ENCODE assay signal across 23 cellular contexts in genomic region chr1:23589506-23589872, GRCh38. TPM values are rescaled to one million over a fixed set of nuclear protein-coding genes. Genes with fewer than 3 reads are reported as not detected.
A peak's percentile ranks its signal among the peaks of the same experiment; 100 is the strongest.
DNase-seq lines count a peak whose midpoint lies in the region; ATAC-seq, FAIRE-seq and TF ChIP-seq lines count a peak whose summit lies in the region.
"Had no signal": no experiment of that assay in that cellular context is flagged by ENCODE, and none has a peak within 500 bp of the region (broad histone marks: within the 10 kb centered on the region; RNA-seq: fewer than 3 reads in every experiment).

No MANE protein-coding gene starts in this region.

- H3K36me3 Mint-ChIP-seq in activated B cell treated with CpG ODN at 0.5 μM for 24 hours (ENCODE audit: low read depth) (no peaks in the 10 kb centered on the region), osteocyte (ENCODE audit: unreplicated experiment) (no peaks in the 10 kb centered on the region)
- H3K36me3 Mint-ChIP-seq: activated CD4-positive, alpha-beta memory T cell treated with anti-CD3 and anti-CD28 coated beads for 36 hours had no signal

- DNase-seq in A549 (ENCODE audit: low read depth in 1 of 2, low spot score in 1 of 2) (no peak), GM12891 (ENCODE audit: insufficient read length, low spot score) (no peak), activated B cell treated with CpG ODN at 0.5 μM for 24 hours (no peak), mesendoderm (no peak), islet precursor cell (no peak), osteocyte (ENCODE audit: extremely low spot score, unreplicated experiment) (no peak), NCI-H1694 (lab: John Stamatoyannopoulos, UW) (no peak)
- DNase-seq in activated naive CD4-positive, alpha-beta T cell treated with Interleukin-2 at 50 U/mL for 16 hours, result no peak
- DNase-seq: activated CD4-positive, alpha-beta memory T cell treated with anti-CD3 and anti-CD28 coated beads for 36 hours; activated T-cell treated with anti-CD3 and anti-CD28 coated beads, Interleukin-2, amount 50 U/mL, for 48 hours; DND-41; effector CD4-positive, alpha-beta T cell; glutamatergic neuron; H9; MG63; NCI-H226; RPMI8226; SW 1271; transverse colon had no signal

- H3K4me3 ChIP-seq in A549 (no peak overlapping the region), mesendoderm (ENCODE audit: low read length) (no peak overlapping the region)
- H3K4me3 ChIP-seq: lung, MG63, transverse colon had no signal

- H3K36me3 ChIP-seq in mesendoderm (ENCODE audit: control insufficient read depth, insufficient read depth, low read length), result no peaks in the 10 kb centered on the region
- H3K36me3 ChIP-seq: MG63, transverse colon had no signal

- CTCF ChIA-PET in A549 (lab: Yijun Ruan, JAX), result interaction anchor here (0.7 to 12.8 kb wide), 5 partner anchors 30 to 48 kb away, joined by 3 to 143 read pairs (median 4); partner anchors contain the start of gene ID3
- CTCF ChIA-PET in activated B cell treated with CpG ODN at 0.5 μM for 24 hours (lab: Charles Lee), result interaction anchor here (3.4 to 5.7 kb wide), 2 partner anchors 44 to 48 kb away, joined by 21 to 46 read pairs; no protein-coding TSS in a partner anchor

- no peak overlapping the region for H2AK5ac ChIP-seq in mesendoderm (ENCODE audit: low read length)

- H4K8ac ChIP-seq in mesendoderm (ENCODE audit: low read depth, low read length), result no peak overlapping the region

- H4K5ac ChIP-seq in mesendoderm (ENCODE audit: low read length), result no peak overlapping the region

- no peak for TF ChIP-seq RAD21 in A549 (conservative IDR thresholded peaks at IDR 0.05 in 1 of 2, IDR thresholded peaks at IDR 0.05 in 1 of 2)

- H3K27ac ChIP-seq in A549, result peak overlapping the region; percentile 96 to 100
- no peak overlapping the region for H3K27ac ChIP-seq in mesendoderm (ENCODE audit: low read depth, low read length)
- H3K27ac ChIP-seq: transverse colon had no signal

- H3K4me3 Mint-ChIP-seq in activated B cell treated with CpG ODN at 0.5 μM for 24 hours (peak overlapping the region; percentile 59), osteocyte (ENCODE audit: unreplicated experiment) (no peak overlapping the region)
- H3K4me3 Mint-ChIP-seq: activated CD4-positive, alpha-beta memory T cell treated with anti-CD3 and anti-CD28 coated beads for 36 hours; central memory CD8-positive, alpha-beta T cell; H9; neural crest cell had no signal

- H2BK120ac ChIP-seq in mesendoderm (ENCODE audit: low read depth, low read length), result no peak overlapping the region

- H3K4ac ChIP-seq in mesendoderm (ENCODE audit: low read depth, low read length), result peak overlapping the region; percentile 28

- H3K23ac ChIP-seq in mesendoderm (ENCODE audit: low read length), result no peak overlapping the region

- TF ChIP-seq POLR2A in A549 (IDR thresholded peaks at IDR 0.05; ENCODE audit: low read length) (no peak), GM12891 (IDR thresholded peaks at IDR 0.05; ENCODE audit: low read depth, low read length) (no peak)

- H3K27me3 ChIP-seq in mesendoderm (ENCODE audit: insufficient read depth, low read length, poor library complexity), result no peaks in the 10 kb centered on the region
- H3K27me3 ChIP-seq: MG63, transverse colon had no signal

- TF ChIP-seq CTCF in A549 (IDR thresholded peaks at IDR 0.05), result no peak
- no peak for TF ChIP-seq CTCF in activated B cell treated with CpG ODN at 0.5 μM for 24 hours (IDR thresholded peaks at IDR 0.05)
- TF ChIP-seq CTCF in osteocyte (IDR thresholded peaks at IDR 0.05), result no peak

- no peak for TF ChIP-seq EP300 in A549 (IDR thresholded peaks at IDR 0.05)

- H2BK5ac ChIP-seq in mesendoderm (ENCODE audit: low read length), result no peak overlapping the region

- no peaks in the 10 kb centered on the region for H3K79me1 ChIP-seq in mesendoderm (ENCODE audit: low read length)

- WGBS in A549 (ENCODE audit: missing lambda C conversion rate), result 92% methylated on average over 5 of the region's 5 CpGs
- no CpG with 5 or more reads among the region's 5 CpGs for WGBS in mesendoderm (ENCODE audit: extremely low coverage, insufficient coverage, low lambda C conversion rate)

- POLR2A ChIA-PET in A549 (lab: Yijun Ruan, JAX) (interaction anchor here (4.7 kb wide), 1 partner anchor 35 kb away, joined by 31 read pairs; no protein-coding TSS in a partner anchor), activated B cell treated with CpG ODN at 0.5 μM for 24 hours (lab: Charles Lee) (interaction anchor here (0.6 to 20.5 kb wide), 6 partner anchors 23 to 1144 kb away, joined by 4 to 1151 read pairs (median 46); partner anchors contain the start of gene ID3)

- H3K27me3 Mint-ChIP-seq in activated B cell treated with CpG ODN at 0.5 μM for 24 hours (no peaks in the 10 kb centered on the region), osteocyte (ENCODE audit: unreplicated experiment) (no peaks in the 10 kb centered on the region)
- H3K27me3 Mint-ChIP-seq: activated CD4-positive, alpha-beta memory T cell treated with anti-CD3 and anti-CD28 coated beads for 36 hours; central memory CD8-positive, alpha-beta T cell had no signal

- FAIRE-seq in A549 (lab: Jason Lieb, UNC), result no peak
- FAIRE-seq in GM12891 (lab: Jason Lieb, UNC), result peak; percentile 82
- FAIRE-seq: HepG2 had no signal

- no peaks in the 10 kb centered on the region for H3K9me3 ChIP-seq in A549
- H3K9me3 ChIP-seq: MG63, transverse colon had no signal

- no peak overlapping the region for H3K18ac ChIP-seq in mesendoderm (ENCODE audit: low read length)

- H3K4me2 ChIP-seq in A549 (no peak overlapping the region), mesendoderm (ENCODE audit: low read length) (no peak overlapping the region)

- no peak overlapping the region for H3K56ac ChIP-seq in mesendoderm (ENCODE audit: low read length)

- H2BK15ac ChIP-seq in mesendoderm (replicated peaks; ENCODE audit: low read depth), result no peak overlapping the region

- ATAC-seq in A549 (no peak), activated B cell treated with CpG ODN at 0.5 μM for 24 hours (ENCODE audit: low read depth) (no peak)
- ATAC-seq: HepG2 had no signal

- H3K9me3 Mint-ChIP-seq in activated B cell treated with CpG ODN at 0.5 μM for 24 hours, result no peaks in the 10 kb centered on the region
- no peaks in the 10 kb centered on the region for H3K9me3 Mint-ChIP-seq in osteocyte (ENCODE audit: unreplicated experiment)
- H3K9me3 Mint-ChIP-seq: activated CD4-positive, alpha-beta memory T cell treated with anti-CD3 and anti-CD28 coated beads for 36 hours; central memory CD8-positive, alpha-beta T cell; H9; neural crest cell had no signal

- intact Hi-C loops in activated B cell treated with CpG ODN at 0.5 μM for 24 hours (cut with micrococcal nuclease), result no loop called here

- H3K4me1 ChIP-seq in A549, result peaks cover 97% of the 10 kb centered on the region
- H3K4me1 ChIP-seq in mesendoderm (ENCODE audit: control insufficient read depth, low read depth, low read length), result peaks cover 7% of the 10 kb centered on the region
- H3K4me1 ChIP-seq: transverse colon had no signal

- H3K27ac Mint-ChIP-seq in activated B cell treated with CpG ODN at 0.5 μM for 24 hours, result peak overlapping the region; percentile 89
- H3K27ac Mint-ChIP-seq in osteocyte (ENCODE audit: unreplicated experiment), result no peak overlapping the region
- H3K27ac Mint-ChIP-seq: activated CD4-positive, alpha-beta memory T cell treated with anti-CD3 and anti-CD28 coated beads for 36 hours had no signal

- H3K9ac ChIP-seq in mesendoderm (ENCODE audit: low read length), result no peak overlapping the region

- H3K79me2 ChIP-seq in mesendoderm (ENCODE audit: control insufficient read depth, insufficient read depth, low read length), result no peaks in the 10 kb centered on the region

- peaks cover 68% of the 10 kb centered on the region for H3K4me1 Mint-ChIP-seq in activated B cell treated with CpG ODN at 0.5 μM for 24 hours
- peaks cover 19% of the 10 kb centered on the region for H3K4me1 Mint-ChIP-seq in osteocyte (ENCODE audit: unreplicated experiment)

TF ChIP-seq in A549, 52 proteins besides CTCF, POLR2A, EP300 and RAD21 (continues in another document):
- no peak for TF ChIP-seq ZNF302 (CRISPR knock-in tag; IDR thresholded peaks at IDR 0.05)
- no peak for TF ChIP-seq CHD4 (IDR thresholded peaks at IDR 0.05; ENCODE audit: borderline replicate concordance)

TF ChIP-seq in GM12891, 5 proteins besides CTCF, POLR2A, EP300 and RAD21:
- TF ChIP-seq TAF1 (IDR thresholded peaks at IDR 0.05; ENCODE audit: low read depth, low read length) (no peak), SPI1 (IDR thresholded peaks at IDR 0.05; ENCODE audit: low read depth, low read length) (no peak), POLR2AphosphoS5 (IDR thresholded peaks at IDR 0.05; ENCODE audit: low read depth, low read length) (no peak), PAX5 (IDR thresholded peaks at IDR 0.05; ENCODE audit: insufficient read depth, low read length, severe bottlenecking) (peak; percentile 72)

RNA-seq across cellular contexts. Expression of gene ID3, which starts 30.2 kb away (rescaled TPM):
- polyA plus RNA-seq in A549 (2011; rRNA removed) (171 and 193 TPM in 2 replicates), A549 (2017; fragmentation: RNase III; extraction: RNeasy Plus Mini Kit Qiagen cat#74134 plus additional on column Dnase treatment) (209 to 336 TPM (median 288 TPM) in 3 replicates)
- 847 and 922 TPM in 2 replicates for polyA plus RNA-seq in A549 (2012; cell fraction: cytosol; rRNA removed)
- 1,068 and 1,236 TPM in 2 replicates for polyA plus RNA-seq in A549 (2012; cell fraction: nucleus; rRNA removed)
- polyA minus RNA-seq in A549 (2011; rRNA and poly(A)+ RNA removed), result 142 and 176 TPM in 2 replicates
- polyA plus RNA-seq in GM12891 (2012; ENCODE audit: low read depth, missing spikeins), result 67.3 TPM
- total RNA-seq in activated B cell treated with CpG ODN at 0.5 μM for 24 hours (195 and 205 TPM in 2 replicates), osteocyte (73.5 and 86.9 TPM in 2 replicates)
- polyA plus RNA-seq in mesendoderm (2013, experiment 1 of 2), result 209 TPM
- 208 TPM for polyA plus RNA-seq in mesendoderm (2013, experiment 2 of 2)

RNA-seq across cellular contexts. Expression of gene E2F2, which starts 58.5 kb away (rescaled TPM):
- 0.90 and 1.6 TPM in 2 replicates for polyA plus RNA-seq in A549 (2011; rRNA removed)
- 1.8 and 2.4 TPM in 2 replicates for polyA plus RNA-seq in A549 (2012; cell fraction: cytosol; rRNA removed)
- 6.3 and 9.0 TPM in 2 replicates for polyA plus RNA-seq in A549 (2012; cell fraction: nucleus; rRNA removed)
- 3.4 to 3.9 TPM (median 3.4 TPM) in 3 replicates for polyA plus RNA-seq in A549 (2017; fragmentation: RNase III; extraction: RNeasy Plus Mini Kit Qiagen cat#74134 plus additional on column Dnase treatment)
- polyA minus RNA-seq in A549 (2011; rRNA and poly(A)+ RNA removed), result 3.0 and 3.3 TPM in 2 replicates
- 2.5 TPM for polyA plus RNA-seq in GM12891 (2012; ENCODE audit: low read depth, missing spikeins)
- total RNA-seq in activated B cell treated with CpG ODN at 0.5 μM for 24 hours, result 2.4 and 3.4 TPM in 2 replicates
- polyA plus RNA-seq in mesendoderm (2013, experiment 1 of 2), result 2.1 TPM
- 1.8 TPM for polyA plus RNA-seq in mesendoderm (2013, experiment 2 of 2)
- total RNA-seq in osteocyte, result 1.3 TPM in 2 replicates
